14 cellular contexts compared by ENCODE assay signal in genomic region chr3:116877968-116878367, GRCh38.
DNase-seq lines count a peak whose midpoint lies in the region; ATAC-seq lines count a peak whose summit lies in the region.
"Had no signal": no experiment of that assay in that cellular context is flagged by ENCODE, and none has a peak within 500 bp of the region (broad histone marks: within the 10 kb centered on the region; RNA-seq: fewer than 3 reads in every experiment).

No MANE protein-coding gene starts in this region.

- H3K4me1 ChIP-seq in naive thymus-derived CD4-positive, alpha-beta T cell (ENCODE audit: control insufficient read depth in 2 of 2, insufficient read depth in 2 of 2, low read length in 2 of 2): no peaks in the 10 kb centered on the region

- CTCF ChIA-PET in naive thymus-derived CD4-positive, alpha-beta T cell (lab: Charles Lee): no interaction called here
- CTCF ChIA-PET in activated CD4-positive, alpha-beta T cell treated with anti-CD3 and anti-CD28 coated beads, Interleukin-2, amount 10 ng/mL, durations not matched to agents 7 days and 5 days (lab: Charles Lee): no interaction called here

- intact Hi-C loops in naive thymus-derived CD4-positive, alpha-beta T cell (cut with micrococcal nuclease): no loop called here

- ATAC-seq in GM18858 (IDR thresholded peaks at IDR 0.05; ENCODE audit: unreplicated experiment) (peak; percentile 77), GM21381 (IDR thresholded peaks at IDR 0.05; ENCODE audit: unreplicated experiment) (peak; percentile 91), HG02885 (IDR thresholded peaks at IDR 0.05; ENCODE audit: poor library complexity, unreplicated experiment) (peak; percentile 79), HG03571 (IDR thresholded peaks at IDR 0.05; ENCODE audit: unreplicated experiment) (peak; percentile 97)
- no peak for ATAC-seq in naive thymus-derived CD4-positive, alpha-beta T cell
- ATAC-seq: left cardiac atrium; stimulated activated memory B cell treated with anti-CD40 and anti-IgM and Interleukin-4, amounts not matched to agents 10 μg/mL and 1 μg/mL and 100 μg/mL, for 72 hours had no signal

- no peak overlapping the region for H3K27ac Mint-ChIP-seq in naive thymus-derived CD4-positive, alpha-beta T cell
- H3K27ac Mint-ChIP-seq in activated CD4-positive, alpha-beta T cell treated with anti-CD3 and anti-CD28 coated beads, Interleukin-2, amount 10 ng/mL, durations not matched to agents 7 days and 5 days: no peak overlapping the region
- H3K27ac Mint-ChIP-seq: activated naive CD4-positive, alpha-beta T cell treated with anti-CD3 and anti-CD28 coated beads, Interleukin-2, amount 50 U/mL, for 24 hours; stimulated activated memory B cell treated with anti-CD40 and anti-IgM and Interleukin-4, amounts not matched to agents 10 μg/mL and 1 μg/mL and 100 μg/mL, for 72 hours had no signal

- no peaks in the 10 kb centered on the region for H3K27me3 Mint-ChIP-seq in naive thymus-derived CD4-positive, alpha-beta T cell
- H3K27me3 Mint-ChIP-seq in activated CD4-positive, alpha-beta T cell treated with anti-CD3 and anti-CD28 coated beads, Interleukin-2, amount 10 ng/mL, durations not matched to agents 7 days and 5 days: no peaks in the 10 kb centered on the region
- H3K27me3 Mint-ChIP-seq: activated naive CD4-positive, alpha-beta T cell treated with anti-CD3 and anti-CD28 coated beads, Interleukin-2, amount 50 U/mL, for 24 hours; stimulated activated memory B cell treated with anti-CD40 and anti-IgM and Interleukin-4, amounts not matched to agents 10 μg/mL and 1 μg/mL and 100 μg/mL, for 72 hours had no signal

- H3K36me3 Mint-ChIP-seq in naive thymus-derived CD4-positive, alpha-beta T cell: no peaks in the 10 kb centered on the region
- no peaks in the 10 kb centered on the region for H3K36me3 Mint-ChIP-seq in activated CD4-positive, alpha-beta T cell treated with anti-CD3 and anti-CD28 coated beads, Interleukin-2, amount 10 ng/mL, durations not matched to agents 7 days and 5 days (ENCODE audit: low read depth)
- H3K36me3 Mint-ChIP-seq: activated naive CD4-positive, alpha-beta T cell treated with anti-CD3 and anti-CD28 coated beads, Interleukin-2, amount 50 U/mL, for 24 hours had no signal

- no peak overlapping the region for H3K27ac ChIP-seq in naive thymus-derived CD4-positive, alpha-beta T cell (ENCODE audit: low read depth, low read length)

- H3K4me3 ChIP-seq in naive thymus-derived CD4-positive, alpha-beta T cell (ENCODE audit: low read length): no peak overlapping the region

- H3K9me3 ChIP-seq in naive thymus-derived CD4-positive, alpha-beta T cell (ENCODE audit: control insufficient read depth in 2 of 3, low read length in 3 of 3): no peaks in the 10 kb centered on the region

- no peaks in the 10 kb centered on the region for H3K36me3 ChIP-seq in naive thymus-derived CD4-positive, alpha-beta T cell (ENCODE audit: control insufficient read depth in 2 of 3, insufficient read depth in 3 of 3, low read length in 3 of 3)

- no peaks in the 10 kb centered on the region for H3K27me3 ChIP-seq in naive thymus-derived CD4-positive, alpha-beta T cell (ENCODE audit: control insufficient read depth in 2 of 2, insufficient read depth in 2 of 2, low read length in 2 of 2)

- no peak overlapping the region for H3K4me3 Mint-ChIP-seq in naive thymus-derived CD4-positive, alpha-beta T cell
- H3K4me3 Mint-ChIP-seq in activated CD4-positive, alpha-beta T cell treated with anti-CD3 and anti-CD28 coated beads, Interleukin-2, amount 10 ng/mL, durations not matched to agents 7 days and 5 days: no peak overlapping the region
- H3K4me3 Mint-ChIP-seq: activated naive CD4-positive, alpha-beta T cell treated with anti-CD3 and anti-CD28 coated beads, Interleukin-2, amount 50 U/mL, for 24 hours; neural crest cell; stimulated activated memory B cell treated with anti-CD40 and anti-IgM and Interleukin-4, amounts not matched to agents 10 μg/mL and 1 μg/mL and 100 μg/mL, for 72 hours had no signal

- H3K4me1 Mint-ChIP-seq in naive thymus-derived CD4-positive, alpha-beta T cell: no peaks in the 10 kb centered on the region
- no peaks in the 10 kb centered on the region for H3K4me1 Mint-ChIP-seq in activated CD4-positive, alpha-beta T cell treated with anti-CD3 and anti-CD28 coated beads, Interleukin-2, amount 10 ng/mL, durations not matched to agents 7 days and 5 days
- H3K4me1 Mint-ChIP-seq: activated naive CD4-positive, alpha-beta T cell treated with anti-CD3 and anti-CD28 coated beads, Interleukin-2, amount 50 U/mL, for 24 hours; neural crest cell; stimulated activated memory B cell treated with anti-CD40 and anti-IgM and Interleukin-4, amounts not matched to agents 10 μg/mL and 1 μg/mL and 100 μg/mL, for 72 hours had no signal

- POLR2A ChIA-PET in naive thymus-derived CD4-positive, alpha-beta T cell (lab: Charles Lee): no interaction called here
- POLR2A ChIA-PET in activated CD4-positive, alpha-beta T cell treated with anti-CD3 and anti-CD28 coated beads, Interleukin-2, amount 10 ng/mL, durations not matched to agents 7 days and 5 days (lab: Charles Lee): no interaction called here

- DNase-seq in NCI-H1694 (lab: John Stamatoyannopoulos, UW): no peak
- no peak for DNase-seq in naive thymus-derived CD4-positive, alpha-beta T cell
- DNase-seq in activated CD4-positive, alpha-beta T cell treated with anti-CD3 and anti-CD28 coated beads, Interleukin-2, amount 10 ng/mL, durations not matched to agents 7 days and 5 days: no peak
- no peak for DNase-seq in stimulated activated CD8-positive, alpha-beta memory T cell treated with anti-CD3 and anti-CD28 coated beads, Interleukin-4, amount 100 ng/mL, for 48 hours
- DNase-seq: left cardiac atrium, NCI-H146, NCI-H226 had no signal

- peaks cover 0 to 13% (median 5%) of the 10 kb centered on the region in 11 donors for H3K9me3 Mint-ChIP-seq in naive thymus-derived CD4-positive, alpha-beta T cell
- H3K9me3 Mint-ChIP-seq in activated CD4-positive, alpha-beta T cell treated with anti-CD3 and anti-CD28 coated beads, Interleukin-2, amount 10 ng/mL, durations not matched to agents 7 days and 5 days: no peaks in the 10 kb centered on the region
